Comparison of ENCODE assay signal across 18 cellular contexts in the genomic region with DNA sequence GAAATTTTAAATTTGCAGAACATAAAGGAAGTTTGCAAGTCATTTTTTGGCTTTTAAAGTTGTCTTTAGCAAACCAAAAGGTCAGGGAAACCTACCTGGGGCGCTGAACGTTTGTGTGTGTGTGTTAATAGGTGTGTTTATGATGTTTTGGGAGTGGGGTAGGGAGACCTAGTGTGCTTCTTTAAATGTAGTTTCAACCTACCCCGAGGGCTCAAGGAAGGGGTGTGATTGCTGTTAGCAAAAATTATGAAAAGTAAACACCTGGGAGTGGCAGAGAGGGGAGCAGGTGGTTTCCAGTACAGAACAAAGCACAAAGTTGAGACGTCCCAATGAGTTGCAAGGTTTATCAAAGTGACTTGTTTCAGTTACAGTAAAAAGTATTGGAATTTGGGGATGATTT. TPM values are rescaled to one million over a fixed set of nuclear protein-coding genes. Genes with fewer than 3 reads are reported as not detected.
DNase-seq lines count a peak whose midpoint lies in the region; ATAC-seq and TF ChIP-seq lines count a peak whose summit lies in the region.
"Had no signal": no experiment of that assay in that cellular context is flagged by ENCODE, and none has a peak within 500 bp of the region (broad histone marks: within the 10 kb centered on the region; RNA-seq: fewer than 3 reads in every experiment).

No MANE protein-coding gene starts in this region.

- no peak overlapping the region for H3K27ac ChIP-seq in HUES64 (ENCODE audit: low read depth, low read length)
- H3K27ac ChIP-seq: Peyer's patch, SK-N-MC had no signal

- H3K27ac Mint-ChIP-seq in Calu3 (ENCODE audit: unreplicated experiment) (peak overlapping the region; percentile 2), immature natural killer cell (no peak overlapping the region), glutamatergic neuron (ENCODE audit: unreplicated experiment) (no peak overlapping the region)

- ATAC-seq in GM18907 (IDR thresholded peaks at IDR 0.05; ENCODE audit: unreplicated experiment): no peak

- 59% methylated on average over 4 of the region's 4 CpGs for WGBS in HUES64

- H3K36me3 ChIP-seq in HUES64 (ENCODE audit: insufficient read depth, low read length): no peaks in the 10 kb centered on the region
- H3K36me3 ChIP-seq: Peyer's patch had no signal

- H3K27me3 Mint-ChIP-seq in Calu3 (ENCODE audit: unreplicated experiment) (no peaks in the 10 kb centered on the region), immature natural killer cell (ENCODE audit: low read depth in 3 of 3) (peaks cover 0 to 5% (median 0%) of the 10 kb centered on the region in 3 donors), glutamatergic neuron (ENCODE audit: unreplicated experiment) (no peaks in the 10 kb centered on the region)

- CTCF ChIA-PET in Calu3 (lab: Charles Lee): no interaction called here

- peaks cover 23% of the 10 kb centered on the region for H3K9me3 ChIP-seq in HUES64 (ENCODE audit: insufficient read depth, low read depth, low read length)
- H3K9me3 ChIP-seq: Peyer's patch had no signal

- TF ChIP-seq CTCF in Calu3 (IDR thresholded peaks at IDR 0.05; ENCODE audit: unreplicated experiment) (no peak), epithelial cell of esophagus (IDR thresholded peaks at IDR 0.05; ENCODE audit: insufficient read depth, low read depth, low read length, missing control alignments) (no peak), glutamatergic neuron (IDR thresholded peaks at IDR 0.05; ENCODE audit: partially characterized antibody, unreplicated experiment) (no peak)

- peaks cover 4% of the 10 kb centered on the region for H3K9me3 Mint-ChIP-seq in Calu3 (ENCODE audit: low read depth, unreplicated experiment)
- peaks cover 0 to 2% (median 0%) of the 10 kb centered on the region in 6 donors for H3K9me3 Mint-ChIP-seq in immature natural killer cell
- H3K9me3 Mint-ChIP-seq in glutamatergic neuron (ENCODE audit: unreplicated experiment): peaks cover 9% of the 10 kb centered on the region

- BruUV-seq in Calu3 (replicated peaks; lab: Mats Ljungman, UMichigan): no TSS peak

- no peak overlapping the region for H3K4me3 Mint-ChIP-seq in Calu3 (ENCODE audit: low read depth, unreplicated experiment)
- H3K4me3 Mint-ChIP-seq in immature natural killer cell: no peak overlapping the region
- no peak overlapping the region for H3K4me3 Mint-ChIP-seq in glutamatergic neuron (ENCODE audit: unreplicated experiment)
- H3K4me3 Mint-ChIP-seq: H9 had no signal

- H3K4me3 ChIP-seq in HUES64 (ENCODE audit: low read length) (no peak overlapping the region), epithelial cell of esophagus (ENCODE audit: low read length) (no peak overlapping the region)
- H3K4me3 ChIP-seq: Peyer's patch, SK-N-MC had no signal

- H3K27me3 ChIP-seq in HUES64 (ENCODE audit: insufficient read depth, low read length): no peaks in the 10 kb centered on the region
- H3K27me3 ChIP-seq: Peyer's patch had no signal

- H3K4me1 Mint-ChIP-seq in Calu3 (ENCODE audit: low read depth, unreplicated experiment) (peaks cover 47% of the 10 kb centered on the region), immature natural killer cell (peaks cover 14 to 17% of the 10 kb centered on the region in 2 donors), glutamatergic neuron (ENCODE audit: low read depth, unreplicated experiment) (peaks cover 32% of the 10 kb centered on the region)

- intact Hi-C loops in Calu3 (cut with micrococcal nuclease; ENCODE audit: unreplicated experiment): no loop called here

- peaks cover 32% of the 10 kb centered on the region for H3K4me1 ChIP-seq in HUES64 (ENCODE audit: insufficient read depth, low read length)
- H3K4me1 ChIP-seq: Caco-2 had no signal

- H3K9ac ChIP-seq in HUES64 (ENCODE audit: low read depth, low read length): 0 out of 2 replicates have a peak overlapping the region, but pooled peaks have one; percentile 17

- no peaks in the 10 kb centered on the region for H3K36me3 Mint-ChIP-seq in Calu3 (ENCODE audit: insufficient read depth, unreplicated experiment)
- no peaks in the 10 kb centered on the region for H3K36me3 Mint-ChIP-seq in immature natural killer cell
- peaks cover 24% of the 10 kb centered on the region for H3K36me3 Mint-ChIP-seq in glutamatergic neuron (ENCODE audit: unreplicated experiment)

- DNase-seq in Calu3 (no peak), NCI-H748 (lab: John Stamatoyannopoulos, UW; ENCODE audit: unreplicated experiment) (peak; percentile 56), epithelial cell of esophagus (ENCODE audit: low read depth) (peak; percentile 16), immature natural killer cell (no peak), cerebellum (ENCODE audit: low spot score) (no peak), glutamatergic neuron (no peak)
- DNase-seq: Caco-2, EL, H9, IMR-90, Karpas-422, NCI-H1105 treated with DMSO at 0.1 percent for 48 hours, NCI-H345, Peyer's patch, Right ventricle myocardium superior had no signal

RNA-seq across cellular contexts. Expression of gene WDR26, which starts 58.7 kb away (rescaled TPM):
- total RNA-seq in Calu3 (2022) (84.9 and 85.7 TPM in 2 replicates), cerebellum (91.6 TPM), glutamatergic neuron (ENCODE audit: unreplicated experiment) (110 TPM)
- 40.9 TPM for polyA plus RNA-seq in HUES64 (2013, experiment 1 of 2)
- polyA plus RNA-seq in HUES64 (2013, experiment 2 of 2): 37.8 TPM
- 1 to 10 TPM in 2 of 3 donors, under 1 TPM in 1; 0.36 to 6.5 (median 3.6) TPM for polyA plus RNA-seq in immature natural killer cell

Comparison
In these comparisons a context has a peak if more than half of its experiments do, and no peak if none do; other contexts are left out.
1. DNase-seq: peak in NCI-H748 (single experiment) and epithelial cell of esophagus (single experiment); none in Calu3 (single experiment), immature natural killer cell (0 of 3), cerebellum (single experiment) and glutamatergic neuron (single experiment).